In the genomic region with DNA sequence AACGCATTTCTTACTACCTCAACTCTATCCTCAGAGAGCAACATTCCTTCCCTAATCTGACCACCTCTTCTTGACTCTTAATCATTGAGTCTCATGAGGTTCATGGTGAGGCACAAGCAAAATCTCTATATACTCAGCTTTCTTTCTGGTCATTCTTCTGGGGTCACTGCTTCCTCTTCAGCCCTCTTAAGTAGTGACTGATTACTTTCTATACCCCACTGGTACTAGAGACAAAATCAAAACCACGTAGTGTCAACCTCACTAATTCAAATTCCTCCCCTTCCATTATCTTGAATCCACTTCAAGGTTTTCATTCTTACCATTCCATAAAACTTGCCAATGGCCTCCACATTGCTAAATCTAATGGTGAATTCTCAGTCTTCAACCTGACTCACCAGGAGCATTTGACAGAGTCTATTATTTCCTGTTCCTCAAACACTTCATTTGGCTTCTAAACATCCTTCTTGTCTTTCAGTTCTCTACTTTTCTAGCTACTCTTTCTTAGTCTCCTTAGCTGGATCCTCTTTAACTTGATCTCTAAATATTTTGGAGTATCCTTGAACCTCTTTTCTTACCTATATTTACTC, we compare ENCODE assay signal across 21 cellular contexts. TPM values are rescaled to one million over a fixed set of nuclear protein-coding genes. Genes with fewer than 3 reads are reported as not detected.
DNase-seq lines count a peak whose midpoint lies in the region; ATAC-seq, FAIRE-seq and TF ChIP-seq lines count a peak whose summit lies in the region.
"Had no signal": no experiment of that assay in that cellular context is flagged by ENCODE, and none has a peak within 500 bp of the region (broad histone marks: within the 10 kb centered on the region; RNA-seq: fewer than 3 reads in every experiment).

No MANE protein-coding gene starts in this region.

- intact Hi-C loops in dorsolateral prefrontal cortex (cut with DNase I): no loop called here

- no peaks in the 10 kb centered on the region for H3K9me3 ChIP-seq in CD4-positive, CD25-positive, alpha-beta regulatory T cell (ENCODE audit: control insufficient read depth in 2 of 2, low read length in 2 of 2)
- no peaks in the 10 kb centered on the region for H3K9me3 ChIP-seq in mesenchymal stem cell (ENCODE audit: control insufficient read depth, low read length)
- H3K9me3 ChIP-seq: BLaER1 treated with 17β-estradiol and CSF1 and Interleukin-3, amounts not matched to agents 10 nM and 100 nM; gastrocnemius medialis had no signal

- peaks cover 8% of the 10 kb centered on the region for H3K36me3 Mint-ChIP-seq in CD4-positive, CD25-positive, alpha-beta regulatory T cell
- H3K36me3 Mint-ChIP-seq in activated T-helper 17 cell treated with anti-CD3 and anti-CD28 coated beads, Interleukin-2, amount 50 U/mL, for 72 hours (ENCODE audit: low read depth): peaks cover 42% of the 10 kb centered on the region

- H3K79me1 ChIP-seq in mesenchymal stem cell (replicated peaks; ENCODE audit: low read length, poor library complexity, severe bottlenecking): peaks cover 20% of the 10 kb centered on the region

- no peak overlapping the region for H3K27ac ChIP-seq in CD4-positive, CD25-positive, alpha-beta regulatory T cell (ENCODE audit: insufficient read depth, low read length, poor library complexity, severe bottlenecking)
- H3K27ac ChIP-seq in mesenchymal stem cell (ENCODE audit: low read length, poor library complexity, severe bottlenecking): no peak overlapping the region
- H3K27ac ChIP-seq in dorsolateral prefrontal cortex: no peak overlapping the region
- H3K27ac ChIP-seq: gastrocnemius medialis, WERI-Rb-1 had no signal

- FAIRE-seq in HTR-8/SVneo (lab: Jason Lieb, UNC): peak; percentile 90
- FAIRE-seq: bronchial epithelial cell had no signal

- peaks cover 3% of the 10 kb centered on the region for H3K4me1 ChIP-seq in CD4-positive, CD25-positive, alpha-beta regulatory T cell (ENCODE audit: control insufficient read depth, insufficient read depth, low read length, poor library complexity, severe bottlenecking)
- H3K4me1 ChIP-seq in mesenchymal stem cell (ENCODE audit: control insufficient read depth, insufficient read depth, low read depth, low read length): no peaks in the 10 kb centered on the region
- H3K4me1 ChIP-seq: gastrocnemius medialis had no signal

- no peak overlapping the region for H2BK120ac ChIP-seq in mesenchymal stem cell (ENCODE audit: low read depth, low read length)

- H2AK5ac ChIP-seq in mesenchymal stem cell (ENCODE audit: low read length, severe bottlenecking): no peak overlapping the region

- H4K91ac ChIP-seq in mesenchymal stem cell (ENCODE audit: low read length): no peak overlapping the region

- no peak overlapping the region for H3K9ac ChIP-seq in mesenchymal stem cell (ENCODE audit: low read length)
- H3K9ac ChIP-seq: BLaER1 treated with 17β-estradiol and CSF1 and Interleukin-3, amounts not matched to agents 10 nM and 100 nM had no signal

- no peaks in the 10 kb centered on the region for H3K36me3 ChIP-seq in CD4-positive, CD25-positive, alpha-beta regulatory T cell (ENCODE audit: control insufficient read depth, insufficient read depth, low read length)
- H3K36me3 ChIP-seq in mesenchymal stem cell (ENCODE audit: control insufficient read depth in 1 of 2, insufficient read depth in 2 of 2, low read depth in 1 of 2, low read length in 2 of 2): peaks cover 3% of the 10 kb centered on the region in 2 experiments
- H3K36me3 ChIP-seq: gastrocnemius medialis had no signal

- WGBS in mesenchymal stem cell: 85% methylated on average over 2 of the region's 2 CpGs

- no peak overlapping the region for H3K4me3 Mint-ChIP-seq in CD4-positive, CD25-positive, alpha-beta regulatory T cell
- no peak overlapping the region for H3K4me3 Mint-ChIP-seq in activated T-helper 17 cell treated with anti-CD3 and anti-CD28 coated beads, Interleukin-2, amount 50 U/mL, for 72 hours
- H3K4me3 Mint-ChIP-seq: activated naive CD8-positive, alpha-beta T cell; H9; nephron progenitor cell; stimulated activated naive CD8-positive, alpha-beta T cell treated with anti-CD3 and anti-CD28 coated beads, Interleukin-15, Interleukin-2, amounts not matched to agents 100 ng/mL and 50 ng/mL, for 24 hours had no signal

- no peak overlapping the region for H3K18ac ChIP-seq in mesenchymal stem cell (ENCODE audit: low read depth in 1 of 2, low read length in 2 of 2)

- no peak overlapping the region for H3K4me3 ChIP-seq in CD4-positive, CD25-positive, alpha-beta regulatory T cell (ENCODE audit: low read depth, low read length)
- no peak overlapping the region for H3K4me3 ChIP-seq in mesenchymal stem cell (ENCODE audit: insufficient read depth in 1 of 2, low read depth in 1 of 2, low read length in 2 of 2)
- no peak overlapping the region for H3K4me3 ChIP-seq in dorsolateral prefrontal cortex
- H3K4me3 ChIP-seq: BLaER1 treated with 17β-estradiol and CSF1 and Interleukin-3, amounts not matched to agents 10 nM and 100 nM; gastrocnemius medialis had no signal

- peaks cover 14 to 25% (median 15%) of the 10 kb centered on the region in 4 donors for H3K4me1 Mint-ChIP-seq in CD4-positive, CD25-positive, alpha-beta regulatory T cell
- peaks cover 15% of the 10 kb centered on the region for H3K4me1 Mint-ChIP-seq in activated T-helper 17 cell treated with anti-CD3 and anti-CD28 coated beads, Interleukin-2, amount 50 U/mL, for 72 hours

- no peaks in the 10 kb centered on the region for H3K27me3 ChIP-seq in CD4-positive, CD25-positive, alpha-beta regulatory T cell (ENCODE audit: control insufficient read depth, insufficient read depth, low read length)
- no peaks in the 10 kb centered on the region for H3K27me3 ChIP-seq in mesenchymal stem cell (ENCODE audit: control insufficient read depth in 1 of 2, insufficient read depth in 1 of 2, low read length in 2 of 2)
- no peaks in the 10 kb centered on the region for H3K27me3 ChIP-seq in dorsolateral prefrontal cortex
- H3K27me3 ChIP-seq: BLaER1 treated with 17β-estradiol and CSF1 and Interleukin-3, amounts not matched to agents 10 nM and 100 nM; gastrocnemius medialis had no signal

- H3K4me2 ChIP-seq in mesenchymal stem cell (ENCODE audit: low read length, poor library complexity, severe bottlenecking): no peak overlapping the region

- H2BK15ac ChIP-seq in mesenchymal stem cell (ENCODE audit: low read depth, poor library complexity, severe bottlenecking): no peak overlapping the region

- no peak overlapping the region for H3K4ac ChIP-seq in mesenchymal stem cell (ENCODE audit: low read depth in 1 of 2, low read length in 2 of 2)

- no peaks in the 10 kb centered on the region for H3K9me3 Mint-ChIP-seq in CD4-positive, CD25-positive, alpha-beta regulatory T cell
- no peaks in the 10 kb centered on the region for H3K9me3 Mint-ChIP-seq in activated T-helper 17 cell treated with anti-CD3 and anti-CD28 coated beads, Interleukin-2, amount 50 U/mL, for 72 hours
- H3K9me3 Mint-ChIP-seq: H9; nephron progenitor cell; stimulated activated naive CD8-positive, alpha-beta T cell treated with anti-CD3 and anti-CD28 coated beads, Interleukin-15, Interleukin-2, amounts not matched to agents 100 ng/mL and 50 ng/mL, for 24 hours had no signal

- no peak overlapping the region for H2BK12ac ChIP-seq in mesenchymal stem cell (ENCODE audit: low read length in 2 of 2)

- no peak overlapping the region for H3K23ac ChIP-seq in mesenchymal stem cell (ENCODE audit: low read length in 2 of 2)

- peak in 1 of 3 donors; percentile 18 for DNase-seq in CD4-positive, CD25-positive, alpha-beta regulatory T cell
- DNase-seq in HTR-8/SVneo (ENCODE audit: insufficient read length, low spot score): no peak
- DNase-seq in mesenchymal stem cell: peak; percentile 14
- no peak for DNase-seq in dorsolateral prefrontal cortex
- no peak for DNase-seq in NCI-H446 (lab: John Stamatoyannopoulos, UW)
- DNase-seq in amygdala (lab: John Stamatoyannopoulos, UW): no peak
- DNase-seq: activated CD4-positive, alpha-beta T cell treated with anti-CD3 and anti-CD28 coated beads, Interleukin-2, amount 50 U/mL, for 4 hours; gastrocnemius medialis; H9; left cardiac atrium; midbrain; NCI-H1930; NCI-H510A treated with DMSO at 0.1 percent for 48 hours; nephron progenitor cell; T-helper 1 cell; WERI-Rb-1 had no signal

- H3K27me3 Mint-ChIP-seq in CD4-positive, CD25-positive, alpha-beta regulatory T cell: no peaks in the 10 kb centered on the region
- H3K27me3 Mint-ChIP-seq in activated T-helper 17 cell treated with anti-CD3 and anti-CD28 coated beads, Interleukin-2, amount 50 U/mL, for 72 hours: no peaks in the 10 kb centered on the region
- H3K27me3 Mint-ChIP-seq: activated naive CD8-positive, alpha-beta T cell; stimulated activated naive CD8-positive, alpha-beta T cell treated with anti-CD3 and anti-CD28 coated beads, Interleukin-15, Interleukin-2, amounts not matched to agents 100 ng/mL and 50 ng/mL, for 24 hours had no signal

- no peak for TF ChIP-seq CTCF in dorsolateral prefrontal cortex (IDR thresholded peaks at IDR 0.05 in 54 of 56, conservative IDR thresholded peaks at IDR 0.05 in 2 of 56; ENCODE audit: low read depth in 1 of 56, partially characterized antibody in 56 of 56)

- no peak overlapping the region for H2AFZ ChIP-seq in mesenchymal stem cell (ENCODE audit: low read depth, low read length)

- no peak overlapping the region for H4K8ac ChIP-seq in mesenchymal stem cell (ENCODE audit: low read length)

- H3K14ac ChIP-seq in mesenchymal stem cell (ENCODE audit: low read length in 2 of 2): no peak overlapping the region

- peak overlapping the region; percentile 42 to 79 (median 48) for H3K27ac Mint-ChIP-seq in CD4-positive, CD25-positive, alpha-beta regulatory T cell
- peak overlapping the region; percentile 25 for H3K27ac Mint-ChIP-seq in activated T-helper 17 cell treated with anti-CD3 and anti-CD28 coated beads, Interleukin-2, amount 50 U/mL, for 72 hours
- H3K27ac Mint-ChIP-seq: activated naive CD8-positive, alpha-beta T cell; nephron progenitor cell; stimulated activated naive CD8-positive, alpha-beta T cell treated with anti-CD3 and anti-CD28 coated beads, Interleukin-15, Interleukin-2, amounts not matched to agents 100 ng/mL and 50 ng/mL, for 24 hours had no signal

- ATAC-seq in CD4-positive, CD25-positive, alpha-beta regulatory T cell (ENCODE audit: low read depth in 2 of 2): no peak
- no peak for ATAC-seq in activated T-helper 17 cell treated with anti-CD3 and anti-CD28 coated beads, Interleukin-2, amount 50 U/mL, for 72 hours (replicated peaks)
- ATAC-seq: gastrocnemius medialis, left cardiac atrium had no signal

- H2BK5ac ChIP-seq in mesenchymal stem cell (ENCODE audit: low read depth, low read length, poor library complexity, severe bottlenecking): no peak overlapping the region

RNA-seq across cellular contexts. Expression of a gene that starts 6.8 kb away (rescaled TPM):
- total RNA-seq in CD4-positive, CD25-positive, alpha-beta regulatory T cell: 4.7 TPM
- 1 to 10 TPM; 1.7 to 3.3 (median 3.0) TPM for polyA plus RNA-seq in CD4-positive, CD25-positive, alpha-beta regulatory T cell
- 10 to 100 TPM; 39.9 to 60.0 TPM for total RNA-seq in activated T-helper 17 cell treated with anti-CD3 and anti-CD28 coated beads, Interleukin-2, amount 50 U/mL, for 72 hours
- 3.3 TPM for polyA plus RNA-seq in mesenchymal stem cell (2013, experiment 1 of 2)
- polyA plus RNA-seq in mesenchymal stem cell (2013, experiment 2 of 2): 2.8 TPM
- 1 to 10 TPM; 2.1 to 8.9 (median 5.0) TPM for total RNA-seq in dorsolateral prefrontal cortex

RNA-seq across cellular contexts. Expression of a gene that starts 7.0 kb away (rescaled TPM):
- 28.5 TPM for total RNA-seq in CD4-positive, CD25-positive, alpha-beta regulatory T cell
- 1 to 10 TPM; 2.5 to 3.8 (median 2.7) TPM for polyA plus RNA-seq in CD4-positive, CD25-positive, alpha-beta regulatory T cell
- 10 to 100 TPM; 17.5 to 36.5 TPM for total RNA-seq in activated T-helper 17 cell treated with anti-CD3 and anti-CD28 coated beads, Interleukin-2, amount 50 U/mL, for 72 hours
- polyA plus RNA-seq in mesenchymal stem cell (2013, experiment 1 of 2): 11.3 TPM
- polyA plus RNA-seq in mesenchymal stem cell (2013, experiment 2 of 2): 11.8 TPM
- total RNA-seq in dorsolateral prefrontal cortex: 10 to 100 TPM; 17.2 to 44.5 (median 26.0) TPM

RNA-seq across cellular contexts. Expression of a gene that starts 31.4 kb away (rescaled TPM):
- 193 TPM for total RNA-seq in CD4-positive, CD25-positive, alpha-beta regulatory T cell
- polyA plus RNA-seq in CD4-positive, CD25-positive, alpha-beta regulatory T cell: 100 to 1,000 TPM in 2 of 4 donors, 10 to 100 TPM in 2; 97.1 to 129 (median 101) TPM
- total RNA-seq in activated T-helper 17 cell treated with anti-CD3 and anti-CD28 coated beads, Interleukin-2, amount 50 U/mL, for 72 hours: 100 to 1,000 TPM; 106 to 114 TPM
- polyA plus RNA-seq in mesenchymal stem cell (2013, experiment 1 of 2): 123 TPM
- polyA plus RNA-seq in mesenchymal stem cell (2013, experiment 2 of 2): 118 TPM
- total RNA-seq in dorsolateral prefrontal cortex: 10 to 100 TPM; 35.7 to 78.9 (median 53.0) TPM
